20 cellular contexts compared by ENCODE assay signal in genomic region chr13:31851201-31851600, GRCh38.
DNase-seq lines count a peak whose midpoint lies in the region; FAIRE-seq and TF ChIP-seq lines count a peak whose summit lies in the region.
"Had no signal": no experiment of that assay in that cellular context is flagged by ENCODE, and none has a peak within 500 bp of the region (broad histone marks: within the 10 kb centered on the region; RNA-seq: fewer than 3 reads in every experiment).

No MANE protein-coding gene starts in this region.

- H3K9me3 ChIP-seq in astrocyte (ENCODE audit: insufficient read depth, low read depth, low read length) (no peaks in the 10 kb centered on the region), trophoblast cell (ENCODE audit: insufficient read depth, low read depth, low read length) (no peaks in the 10 kb centered on the region), breast epithelium (no peaks in the 10 kb centered on the region)
- H3K9me3 ChIP-seq: A549, HAP-1 had no signal

- no peaks in the 10 kb centered on the region for H3K4me1 Mint-ChIP-seq in astrocyte (ENCODE audit: low read depth, unreplicated experiment)

- FAIRE-seq in astrocyte (lab: Jason Lieb, UNC): no peak
- FAIRE-seq: A549, G401.6, GM12891, GM19239 had no signal

- DNase-seq in DMS 273 (lab: John Stamatoyannopoulos, UW; ENCODE audit: unreplicated experiment) (peak; percentile 39), DMS 273 treated with DMSO at 0.1 percent for 48 hours (lab: John Stamatoyannopoulos, UW) (no peak), G401 (ENCODE audit: low spot score) (peak; percentile 93), astrocyte (ENCODE audit: low read depth) (no peak), trophoblast cell (no peak), breast epithelium (ENCODE audit: low spot score in 2 of 2) (no peak), NCI-H146 (lab: John Stamatoyannopoulos, UW) (no peak)
- DNase-seq: AML-193; CD4-positive, alpha-beta memory T cell; DMS53; DND-41; EL; GM23248 had no signal

- no peaks in the 10 kb centered on the region for H4K20me1 ChIP-seq in astrocyte (ENCODE audit: insufficient read depth, low read length)

- H3K79me1 ChIP-seq in trophoblast cell (ENCODE audit: low read length): no peaks in the 10 kb centered on the region

- no peak overlapping the region for H4K91ac ChIP-seq in trophoblast cell (ENCODE audit: low read depth, low read length)

- H3K18ac ChIP-seq in trophoblast cell (ENCODE audit: low read length): no peak overlapping the region

- H3K27me3 Mint-ChIP-seq in astrocyte (ENCODE audit: low read depth, unreplicated experiment): peaks cover 16% of the 10 kb centered on the region

- H3K14ac ChIP-seq in trophoblast cell (ENCODE audit: low read length): no peak overlapping the region

- H3K27me3 ChIP-seq in astrocyte (ENCODE audit: insufficient read depth, low read length): peaks cover 7% of the 10 kb centered on the region
- H3K27me3 ChIP-seq in trophoblast cell (ENCODE audit: insufficient read depth, low read length): peaks cover 3% of the 10 kb centered on the region
- no peaks in the 10 kb centered on the region for H3K27me3 ChIP-seq in breast epithelium

- H4K8ac ChIP-seq in trophoblast cell (ENCODE audit: low read depth, low read length): no peak overlapping the region

- H3K4me1 ChIP-seq in astrocyte (ENCODE audit: insufficient read depth, low read length): peaks cover 3% of the 10 kb centered on the region
- peaks cover 2 to 4% of the 10 kb centered on the region in 2 experiments for H3K4me1 ChIP-seq in trophoblast cell (ENCODE audit: control insufficient read depth in 1 of 2, insufficient read depth in 2 of 2, low read length in 2 of 2)
- no peaks in the 10 kb centered on the region for H3K4me1 ChIP-seq in breast epithelium
- H3K4me1 ChIP-seq: A549, HAP-1 had no signal

- no peak overlapping the region for H3K4ac ChIP-seq in trophoblast cell (ENCODE audit: low read depth, low read length)

- no peak overlapping the region for H4K12ac ChIP-seq in trophoblast cell (ENCODE audit: low read depth, low read length)

- intact Hi-C loops in breast epithelium (cut with DNase I; ENCODE audit: low total_unique reads): no loop called here

- no peak overlapping the region for H3K4me3 Mint-ChIP-seq in astrocyte (ENCODE audit: unreplicated experiment)
- H3K4me3 Mint-ChIP-seq: CD4-positive, alpha-beta memory T cell had no signal

- no peak overlapping the region for H2BK5ac ChIP-seq in trophoblast cell (ENCODE audit: low read depth, low read length, poor library complexity)

- H2BK120ac ChIP-seq in trophoblast cell (ENCODE audit: insufficient read depth, low read length, poor library complexity): no peak overlapping the region

- H3K27ac ChIP-seq in astrocyte (ENCODE audit: low read depth, low read length) (no peak overlapping the region), trophoblast cell (ENCODE audit: low read depth, low read length) (no peak overlapping the region), breast epithelium (no peak overlapping the region)
- H3K27ac ChIP-seq: 22Rv1, A549, C4-2B, GM23248 had no signal

- TF ChIP-seq POLR2A in breast epithelium (IDR thresholded peaks at IDR 0.05): no peak

- no peak overlapping the region for H3K4me3 ChIP-seq in astrocyte (ENCODE audit: insufficient read depth, low read depth, low read length)
- H3K4me3 ChIP-seq in trophoblast cell (ENCODE audit: low read depth, low read length): peak overlapping the region; percentile 39
- H3K4me3 ChIP-seq in breast epithelium: no peak overlapping the region
- H3K4me3 ChIP-seq: A549, GM23248, HAP-1 had no signal

- H3K4me2 ChIP-seq in astrocyte (ENCODE audit: low read length): no peak overlapping the region
- no peak overlapping the region for H3K4me2 ChIP-seq in trophoblast cell (ENCODE audit: low read length)
- H3K4me2 ChIP-seq: A549 had no signal

- in situ Hi-C loops in G401 (cut with HindIII; ENCODE audit: low sequenced_read_pairs): no loop called here

- no peak overlapping the region for H3K23ac ChIP-seq in trophoblast cell (ENCODE audit: low read length)

- WGBS in trophoblast cell (ENCODE audit: extremely low coverage, insufficient coverage, insufficient read length): no CpG with 5 or more reads among the region's 5 CpGs

- no peak overlapping the region for H2AK5ac ChIP-seq in trophoblast cell (ENCODE audit: low read length)

- H3K36me3 ChIP-seq in astrocyte (ENCODE audit: insufficient read depth, low read length) (no peaks in the 10 kb centered on the region), trophoblast cell (ENCODE audit: control insufficient read depth in 1 of 2, insufficient read depth in 2 of 2, low read length in 2 of 2) (no peaks in the 10 kb centered on the region), breast epithelium (no peaks in the 10 kb centered on the region)
- H3K36me3 ChIP-seq: HAP-1 had no signal

- H3K9ac ChIP-seq in astrocyte (ENCODE audit: low read length) (no peak overlapping the region), trophoblast cell (ENCODE audit: low read length) (no peak overlapping the region)
- H3K9ac ChIP-seq: GM23248 had no signal

- peaks cover 1% of the 10 kb centered on the region for H3K36me3 Mint-ChIP-seq in astrocyte (ENCODE audit: low read depth, unreplicated experiment)

- no peaks in the 10 kb centered on the region for H3K9me3 Mint-ChIP-seq in astrocyte (ENCODE audit: unreplicated experiment)

- no peaks in the 10 kb centered on the region for H3K79me2 ChIP-seq in astrocyte (ENCODE audit: insufficient read depth, low read length)
- no peaks in the 10 kb centered on the region for H3K79me2 ChIP-seq in trophoblast cell (ENCODE audit: control insufficient read depth, insufficient read depth, low read length, poor library complexity)

- no peak overlapping the region for H3K27ac Mint-ChIP-seq in astrocyte (ENCODE audit: unreplicated experiment)
- H3K27ac Mint-ChIP-seq: CD4-positive, alpha-beta memory T cell had no signal

- TF ChIP-seq CTCF in astrocyte (IDR thresholded peaks at IDR 0.05; ENCODE audit: insufficient read depth, low read depth, low read length) (no peak), breast epithelium (IDR thresholded peaks at IDR 0.05) (no peak)

- no peak overlapping the region for H2BK12ac ChIP-seq in trophoblast cell (ENCODE audit: low read length)

- H2AFZ ChIP-seq in astrocyte (ENCODE audit: low read depth, low read length) (peak overlapping the region; percentile 20), trophoblast cell (ENCODE audit: insufficient read depth, low read length, poor library complexity) (no peak overlapping the region)
- H2AFZ ChIP-seq: GM23248 had no signal

Comparison
In these comparisons a context has a peak if more than half of its experiments do, and no peak if none do; other contexts are left out.
1. DNase-seq: peak in DMS 273 (single experiment) and G401 (single experiment); none in DMS 273 treated with DMSO at 0.1 percent for 48 hours (single experiment), astrocyte (single experiment), trophoblast cell (0 of 2), breast epithelium (0 of 2) and NCI-H146 (single experiment).